In genomic region chr6:16343593-16343992, GRCh38 we compare ENCODE assay signal across 19 cellular contexts.
"Had no signal": no experiment of that assay in that cellular context is flagged by ENCODE, and none has a peak within 500 bp of the region (broad histone marks: within the 10 kb centered on the region; RNA-seq: fewer than 3 reads in every experiment).

No MANE protein-coding gene starts in this region.

- H3K4me1 Mint-ChIP-seq: activated naive CD8-positive, alpha-beta T cell treated with anti-CD3 and anti-CD28 coated beads, Interleukin-2, amount 10 ng/mL, durations not matched to agents 7 days and 5 days; naive B cell had no signal

- DNase-seq: activated CD4-positive, alpha-beta T cell treated with anti-CD3 and anti-CD28 coated beads, Interleukin-2, amount 50 U/mL, for 4 hours; activated naive CD4-positive, alpha-beta T cell; activated naive CD8-positive, alpha-beta T cell treated with anti-CD3 and anti-CD28 coated beads, Interleukin-2, amount 10 ng/mL, durations not matched to agents 7 days and 5 days; caudate nucleus; colonic mucosa; erythroblast; gastrocnemius medialis; heart left ventricle; left lung; mucosa of descending colon; naive B cell; sigmoid colon; stimulated activated naive CD4-positive, alpha-beta T cell; SW 1271 had no signal

- FAIRE-seq: endometrium, TTC549 had no signal

- H3K36me3 Mint-ChIP-seq: activated naive CD8-positive, alpha-beta T cell treated with anti-CD3 and anti-CD28 coated beads, Interleukin-2, amount 10 ng/mL, durations not matched to agents 7 days and 5 days; naive B cell had no signal

- H3K27me3 ChIP-seq: colonic mucosa, gastrocnemius medialis, heart left ventricle, left lung, sigmoid colon, tibial nerve had no signal

- H3K27ac ChIP-seq: colonic mucosa, gastrocnemius medialis, heart left ventricle, left lung, tibial nerve had no signal

- H3K9me3 Mint-ChIP-seq: activated naive CD8-positive, alpha-beta T cell treated with anti-CD3 and anti-CD28 coated beads, Interleukin-2, amount 10 ng/mL, durations not matched to agents 7 days and 5 days; memory B cell; naive B cell had no signal

- H3K4me1 ChIP-seq: colonic mucosa had no signal

- H3K4me3 Mint-ChIP-seq: activated naive CD8-positive, alpha-beta T cell treated with anti-CD3 and anti-CD28 coated beads, Interleukin-2, amount 10 ng/mL, durations not matched to agents 7 days and 5 days; brain; memory B cell; naive B cell had no signal

- H3K36me3 ChIP-seq: colonic mucosa, gastrocnemius medialis, heart left ventricle, left lung, sigmoid colon, tibial nerve had no signal

- H3K9me3 ChIP-seq: colonic mucosa, gastrocnemius medialis, heart left ventricle, left lung, mucosa of descending colon, sigmoid colon, tibial nerve had no signal

- H3K4me3 ChIP-seq: colonic mucosa, gastrocnemius medialis, heart left ventricle, left lung, mucosa of descending colon, sigmoid colon, tibial nerve had no signal

- H3K27ac Mint-ChIP-seq: activated naive CD8-positive, alpha-beta T cell treated with anti-CD3 and anti-CD28 coated beads, Interleukin-2, amount 10 ng/mL, durations not matched to agents 7 days and 5 days; memory B cell; naive B cell had no signal

- H3K27me3 Mint-ChIP-seq: activated naive CD8-positive, alpha-beta T cell treated with anti-CD3 and anti-CD28 coated beads, Interleukin-2, amount 10 ng/mL, durations not matched to agents 7 days and 5 days; brain; memory B cell had no signal
